8 cellular contexts compared by ENCODE assay signal in the genomic region with DNA sequence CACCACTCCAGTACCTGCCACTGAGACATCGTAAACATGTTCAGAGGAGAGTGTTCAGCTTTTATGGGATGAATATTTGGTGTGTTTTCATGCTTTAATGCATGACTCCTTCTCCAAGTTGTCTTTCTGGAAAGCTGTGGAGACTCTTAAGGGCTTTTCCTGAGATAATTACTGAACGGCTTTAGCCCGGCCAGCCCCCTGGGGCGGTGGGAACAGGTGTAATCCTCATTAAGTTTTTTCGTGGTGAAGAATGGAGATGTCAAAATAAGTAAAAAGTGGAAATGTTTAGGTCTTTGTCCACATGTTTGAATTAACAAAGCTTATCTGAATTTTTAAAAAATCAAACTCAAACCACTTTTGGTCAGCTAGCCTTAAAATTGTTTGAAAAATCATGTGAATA. TPM values are rescaled to one million over a fixed set of nuclear protein-coding genes. Genes with fewer than 3 reads are reported as not detected.
DNase-seq lines count a peak whose midpoint lies in the region; ATAC-seq and TF ChIP-seq lines count a peak whose summit lies in the region.

No MANE protein-coding gene starts in this region.

- peaks cover 0 to 8% of the 10 kb centered on the region in 2 donors for H3K4me1 ChIP-seq in ascending aorta
- H3K4me1 ChIP-seq in lower lobe of right lung: peaks cover 19% of the 10 kb centered on the region
- peaks cover 1% of the 10 kb centered on the region for H3K4me1 ChIP-seq in urinary bladder (ENCODE audit: insufficient read depth)

- TF ChIP-seq CTCF in ascending aorta (IDR thresholded peaks at IDR 0.05): no peak
- no peak for TF ChIP-seq CTCF in lower lobe of right lung (IDR thresholded peaks at IDR 0.05)

- peak in 1 of 2 donors; percentile 4 for ATAC-seq in lower lobe of right lung

- no peaks in the 10 kb centered on the region for H3K27me3 ChIP-seq in ascending aorta
- H3K27me3 ChIP-seq in lower lobe of right lung (ENCODE audit: low read depth): no peaks in the 10 kb centered on the region

- H3K9me3 ChIP-seq in ascending aorta (no peaks in the 10 kb centered on the region), lower lobe of right lung (no peaks in the 10 kb centered on the region)

- H3K9me3 Mint-ChIP-seq in activated naive CD4-positive, alpha-beta T cell treated with anti-CD3 and anti-CD28 coated beads, Interleukin-2, amount 50 U/mL, for 24 hours: no peaks in the 10 kb centered on the region

- no peaks in the 10 kb centered on the region for H3K36me3 ChIP-seq in ascending aorta
- no peaks in the 10 kb centered on the region for H3K36me3 ChIP-seq in lower lobe of right lung
- no peaks in the 10 kb centered on the region for H3K36me3 ChIP-seq in urinary bladder (ENCODE audit: insufficient read depth)

- H3K36me3 Mint-ChIP-seq in activated naive CD4-positive, alpha-beta T cell treated with anti-CD3 and anti-CD28 coated beads, Interleukin-2, amount 50 U/mL, for 24 hours: peaks cover 7% of the 10 kb centered on the region

- peak overlapping the region; percentile 93 for H3K27ac Mint-ChIP-seq in activated naive CD4-positive, alpha-beta T cell treated with anti-CD3 and anti-CD28 coated beads, Interleukin-2, amount 50 U/mL, for 24 hours

- H3K4me1 Mint-ChIP-seq in activated naive CD4-positive, alpha-beta T cell treated with anti-CD3 and anti-CD28 coated beads, Interleukin-2, amount 50 U/mL, for 24 hours: peaks cover 53% of the 10 kb centered on the region

- intact Hi-C loops in ascending aorta (cut with DNase I): no loop called here
- intact Hi-C loops in lower lobe of right lung (cut with DNase I): no loop called here

- H3K4me3 Mint-ChIP-seq in activated naive CD4-positive, alpha-beta T cell treated with anti-CD3 and anti-CD28 coated beads, Interleukin-2, amount 50 U/mL, for 24 hours: peak overlapping the region; percentile 95

- H3K27ac ChIP-seq in ascending aorta (peak overlapping the region; percentile 89 to 93), lower lobe of right lung (peak overlapping the region; percentile 87), urinary bladder (ENCODE audit: low read depth) (no peak overlapping the region)

- WGBS in urinary bladder: 15% methylated on average over 5 of the region's 5 CpGs

- H3K4me3 ChIP-seq in ascending aorta: peak overlapping the region; percentile 84 to 89
- H3K4me3 ChIP-seq in lower lobe of right lung: peak overlapping the region; percentile 76
- H3K4me3 ChIP-seq in urinary bladder (ENCODE audit: low read depth, low read length): peak overlapping the region; percentile 86

- no peaks in the 10 kb centered on the region for H3K27me3 Mint-ChIP-seq in activated naive CD4-positive, alpha-beta T cell treated with anti-CD3 and anti-CD28 coated beads, Interleukin-2, amount 50 U/mL, for 24 hours

- DNase-seq in activated naive CD4-positive, alpha-beta T cell (lab: John Stamatoyannopoulos, UW): no peak
- DNase-seq in ascending aorta (ENCODE audit: low spot score in 2 of 2): no peak
- DNase-seq in lower lobe of right lung: no peak
- no peak for DNase-seq in amygdala (lab: John Stamatoyannopoulos, UW)
- no peak for DNase-seq in NCI-H2227 treated with DMSO at 0.1 percent for 48 hours (lab: John Stamatoyannopoulos, UW)
- no peak for DNase-seq in activated CD4-positive, CD25-positive, alpha-beta regulatory T cell treated with anti-CD3 and anti-CD28 coated beads, Interleukin-2, amount 50 U/mL, for 72 hours

RNA-seq across cellular contexts. Expression of a gene that starts 1.5 kb away (rescaled TPM):
- 518 TPM for total RNA-seq in ascending aorta
- total RNA-seq in lower lobe of right lung: 129 TPM
- 102 TPM for total RNA-seq in urinary bladder
- 33.5 TPM for polyA plus RNA-seq in urinary bladder
